ENCODE assay signal across 17 cellular contexts in the genomic region with DNA sequence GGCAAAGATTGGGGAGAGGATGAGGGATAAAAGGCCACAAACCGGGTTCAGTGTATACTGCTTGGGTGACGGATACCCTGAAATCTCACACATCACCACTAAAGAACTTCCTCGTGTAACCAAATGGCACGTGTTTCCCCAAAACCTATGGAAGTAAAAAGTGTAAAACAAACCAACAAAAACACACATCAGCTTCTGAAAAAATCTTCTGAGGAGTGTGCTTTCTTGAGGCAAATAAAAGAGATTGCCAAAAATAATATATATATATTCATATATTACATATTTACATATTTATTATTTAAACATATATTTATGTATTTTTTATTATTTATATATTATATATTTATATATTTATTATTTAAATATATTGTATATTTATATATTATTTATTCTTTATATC. TPM values are rescaled to one million over a fixed set of nuclear protein-coding genes. Genes with fewer than 3 reads are reported as not detected.
DNase-seq lines count a peak whose midpoint lies in the region; ATAC-seq, FAIRE-seq and TF ChIP-seq lines count a peak whose summit lies in the region.
"Had no signal": no experiment of that assay in that cellular context is flagged by ENCODE, and none has a peak within 500 bp of the region (broad histone marks: within the 10 kb centered on the region; RNA-seq: fewer than 3 reads in every experiment).

No MANE protein-coding gene starts in this region.

- TF ChIP-seq CTCF in CD14-positive monocyte (IDR thresholded peaks at IDR 0.05), result no peak

- no peak for DNase-seq in T-helper 2 cell treated with Interferon-gamma antibody and Interleukin-4, amounts not matched to agents 5 μg/mL and 100 μg/mL, for 36 hours (ENCODE audit: low spot score)
- no peak for DNase-seq in T-helper 2 cell
- DNase-seq in CD14-positive monocyte (ENCODE audit: low spot score), result no peak
- DNase-seq in GM12892 (ENCODE audit: insufficient read length), result no peak
- DNase-seq in central memory CD8-positive, alpha-beta T cell (ENCODE audit: low spot score in 2 of 2), result no peak
- no peak for DNase-seq in activated naive CD8-positive, alpha-beta T cell treated with anti-CD3 and anti-CD28 coated beads, Interleukin-2, amount 50 U/mL, for 24 hours
- DNase-seq in NCI-H524 treated with DMSO at 0.1 percent for 48 hours (lab: John Stamatoyannopoulos, UW), result no peak
- no peak for DNase-seq in T1000 (lab: John Stamatoyannopoulos, UW)
- DNase-seq: C1 segment of cervical spinal cord, Calu3, DMS53, GM23248, NCI-H1436, NCI-H2029, NCI-H510A treated with DMSO at 0.1 percent for 48 hours, Right ventricle myocardium superior had no signal

- no peak for TF ChIP-seq POLR2A in GM12892 (IDR thresholded peaks at IDR 0.05; ENCODE audit: low read depth, low read length)

- H3K9me3 Mint-ChIP-seq in T-helper 2 cell treated with Interferon-gamma antibody and Interleukin-4, amounts not matched to agents 5 μg/mL and 100 μg/mL, for 36 hours, result no peaks in the 10 kb centered on the region
- peaks cover 0 to 4% (median 0%) of the 10 kb centered on the region in 7 donors for H3K9me3 Mint-ChIP-seq in CD14-positive monocyte
- H3K9me3 Mint-ChIP-seq in central memory CD8-positive, alpha-beta T cell, result no peaks in the 10 kb centered on the region
- no peaks in the 10 kb centered on the region for H3K9me3 Mint-ChIP-seq in activated naive CD8-positive, alpha-beta T cell treated with anti-CD3 and anti-CD28 coated beads, Interleukin-2, amount 50 U/mL, for 24 hours

- peak overlapping the region; percentile 45 for H3K4me3 Mint-ChIP-seq in T-helper 2 cell treated with Interferon-gamma antibody and Interleukin-4, amounts not matched to agents 5 μg/mL and 100 μg/mL, for 36 hours
- no peak overlapping the region for H3K4me3 Mint-ChIP-seq in CD14-positive monocyte
- H3K4me3 Mint-ChIP-seq in central memory CD8-positive, alpha-beta T cell, result peak overlapping the region; percentile 14
- H3K4me3 Mint-ChIP-seq in activated naive CD8-positive, alpha-beta T cell treated with anti-CD3 and anti-CD28 coated beads, Interleukin-2, amount 50 U/mL, for 24 hours, result no peak overlapping the region

- H3K27me3 Mint-ChIP-seq in T-helper 2 cell treated with Interferon-gamma antibody and Interleukin-4, amounts not matched to agents 5 μg/mL and 100 μg/mL, for 36 hours (ENCODE audit: low read depth), result no peaks in the 10 kb centered on the region
- H3K27me3 Mint-ChIP-seq in CD14-positive monocyte (ENCODE audit: low read depth in 3 of 3), result peaks cover 0 to 2% (median 0%) of the 10 kb centered on the region in 3 donors
- H3K27me3 Mint-ChIP-seq in central memory CD8-positive, alpha-beta T cell, result no peaks in the 10 kb centered on the region
- H3K27me3 Mint-ChIP-seq in activated naive CD8-positive, alpha-beta T cell treated with anti-CD3 and anti-CD28 coated beads, Interleukin-2, amount 50 U/mL, for 24 hours, result no peaks in the 10 kb centered on the region

- ATAC-seq in central memory CD8-positive, alpha-beta T cell (replicated peaks; ENCODE audit: extremely low read depth, poor library complexity, severe bottlenecking), result no peak
- no peak for ATAC-seq in activated naive CD8-positive, alpha-beta T cell treated with anti-CD3 and anti-CD28 coated beads, Interleukin-2, amount 50 U/mL, for 24 hours
- ATAC-seq: HCT116 had no signal

- FAIRE-seq in GM12892 (lab: Jason Lieb, UNC), result peak; percentile 77

- H3K36me3 Mint-ChIP-seq in T-helper 2 cell treated with Interferon-gamma antibody and Interleukin-4, amounts not matched to agents 5 μg/mL and 100 μg/mL, for 36 hours (ENCODE audit: low read depth), result peaks cover 28% of the 10 kb centered on the region
- peaks cover 3 to 7% of the 10 kb centered on the region in 2 donors for H3K36me3 Mint-ChIP-seq in CD14-positive monocyte
- peaks cover 46% of the 10 kb centered on the region for H3K36me3 Mint-ChIP-seq in central memory CD8-positive, alpha-beta T cell (ENCODE audit: insufficient read depth)
- H3K36me3 Mint-ChIP-seq in activated naive CD8-positive, alpha-beta T cell treated with anti-CD3 and anti-CD28 coated beads, Interleukin-2, amount 50 U/mL, for 24 hours (ENCODE audit: low read depth), result peaks cover 2% of the 10 kb centered on the region

- intact Hi-C loops in CD14-positive monocyte (cut with micrococcal nuclease), result no loop called here

- H3K27ac Mint-ChIP-seq in T-helper 2 cell treated with Interferon-gamma antibody and Interleukin-4, amounts not matched to agents 5 μg/mL and 100 μg/mL, for 36 hours, result no peak overlapping the region
- H3K27ac Mint-ChIP-seq in CD14-positive monocyte, result peak overlapping the region in 4 of 7 donors; percentile 35 to 78 (median 52)
- no peak overlapping the region for H3K27ac Mint-ChIP-seq in central memory CD8-positive, alpha-beta T cell (ENCODE audit: low read depth)
- no peak overlapping the region for H3K27ac Mint-ChIP-seq in activated naive CD8-positive, alpha-beta T cell treated with anti-CD3 and anti-CD28 coated beads, Interleukin-2, amount 50 U/mL, for 24 hours

- H3K4me1 Mint-ChIP-seq in T-helper 2 cell treated with Interferon-gamma antibody and Interleukin-4, amounts not matched to agents 5 μg/mL and 100 μg/mL, for 36 hours (ENCODE audit: low read depth), result peaks cover 14% of the 10 kb centered on the region
- peaks cover 17% of the 10 kb centered on the region for H3K4me1 Mint-ChIP-seq in CD14-positive monocyte
- peaks cover 25% of the 10 kb centered on the region for H3K4me1 Mint-ChIP-seq in central memory CD8-positive, alpha-beta T cell
- peaks cover 39% of the 10 kb centered on the region for H3K4me1 Mint-ChIP-seq in activated naive CD8-positive, alpha-beta T cell treated with anti-CD3 and anti-CD28 coated beads, Interleukin-2, amount 50 U/mL, for 24 hours

RNA-seq across cellular contexts. Expression of a gene that starts 3.9 kb away (rescaled TPM):
- 10 to 100 TPM; 33.3 to 40.0 TPM for polyA plus RNA-seq in CD14-positive monocyte
- 31.4 TPM for polyA plus RNA-seq in GM12892 (2012; ENCODE audit: missing spikeins)
- polyA plus RNA-seq: GM23248 had no signal

RNA-seq across cellular contexts. Expression of a gene that starts 58.3 kb away (rescaled TPM):
- 10 to 100 TPM in 1 of 2 donors, 1 to 10 TPM in 1; 8.9 to 13.6 TPM for polyA plus RNA-seq in CD14-positive monocyte
- polyA plus RNA-seq in GM12892 (2012; ENCODE audit: missing spikeins), result 29.9 TPM

Comparison
In these comparisons a context has a peak if more than half of its experiments do, and no peak if none do; other contexts are left out.
1. H3K27ac Mint-ChIP-seq: peak in CD14-positive monocyte (4 of 7); none in T-helper 2 cell treated with Interferon-gamma antibody and Interleukin-4, amounts not matched to agents 5 μg/mL and 100 μg/mL, for 36 hours (single experiment), central memory CD8-positive, alpha-beta T cell (single experiment) and activated naive CD8-positive, alpha-beta T cell treated with anti-CD3 and anti-CD28 coated beads, Interleukin-2, amount 50 U/mL, for 24 hours (single experiment).
2. H3K4me3 Mint-ChIP-seq: peak in T-helper 2 cell treated with Interferon-gamma antibody and Interleukin-4, amounts not matched to agents 5 μg/mL and 100 μg/mL, for 36 hours (single experiment) and central memory CD8-positive, alpha-beta T cell (single experiment); none in CD14-positive monocyte (0 of 2) and activated naive CD8-positive, alpha-beta T cell treated with anti-CD3 and anti-CD28 coated beads, Interleukin-2, amount 50 U/mL, for 24 hours (single experiment).